ENCODE assay signal across 31 cellular contexts in genomic region chr4:100525689-100526088, GRCh38. TPM values are rescaled to one million over a fixed set of nuclear protein-coding genes. Genes with fewer than 3 reads are reported as not detected.
"Had no signal": no experiment of that assay in that cellular context is flagged by ENCODE, and none has a peak within 500 bp of the region (broad histone marks: within the 10 kb centered on the region; RNA-seq: fewer than 3 reads in every experiment).

No MANE protein-coding gene starts in this region.

- H3K4me3 ChIP-seq: ascending aorta, coronary artery, neural progenitor cell, thyroid gland, upper lobe of left lung, vagina had no signal

- H3K36me3 ChIP-seq: ascending aorta, neural progenitor cell, thyroid gland, upper lobe of left lung, vagina, WERI-Rb-1 had no signal

- H3K27me3 ChIP-seq: ascending aorta, foreskin keratinocyte, neural progenitor cell, thyroid gland, upper lobe of left lung, vagina had no signal

- H3K9me3 ChIP-seq: ascending aorta, thyroid gland, vagina had no signal

- H2AFZ ChIP-seq: neural progenitor cell, parathyroid adenoma had no signal

- H3K4me2 ChIP-seq: neural progenitor cell had no signal

- FAIRE-seq: islet of Langerhans, small intestine had no signal

- ATAC-seq: foreskin keratinocyte; naive thymus-derived CD4-positive, alpha-beta T cell; sciatic nerve; stimulated activated effector memory CD8-positive, alpha-beta T cell treated with anti-CD3 and anti-CD28 coated beads, Interleukin-12 subunit alpha, Interleukin-12 subunit beta, amount 100 ng/mL, for 72 hours; stimulated activated naive CD8-positive, alpha-beta T cell treated with anti-CD3 and anti-CD28 coated beads, Interleukin-15, amount 100 ng/mL, for 72 hours had no signal

- H3K79me2 ChIP-seq: parathyroid adenoma had no signal

- DNase-seq: activated CD4-positive, alpha-beta memory T cell treated with anti-CD3 and anti-CD28 coated beads for 36 hours; activated CD4-positive, alpha-beta T cell treated with anti-CD3 and anti-CD28 coated beads, Interleukin-2, amount 10 ng/mL, durations not matched to agents 24 days and 14 days; activated CD4-positive, CD25-positive, alpha-beta regulatory T cell treated with anti-CD3 and anti-CD28 coated beads, Interleukin-2, amount 50 U/mL, for 72 hours; activated CD8-positive, alpha-beta memory T cell treated with anti-CD3 and anti-CD28 coated beads, Interleukin-2, amount 50 U/mL, for 4 hours; activated gamma-delta T cell; activated naive CD4-positive, alpha-beta T cell treated with anti-CD3 and anti-CD28 coated beads, Interleukin-2, amount 10 ng/mL, durations not matched to agents 7 days and 5 days; activated naive CD8-positive, alpha-beta T cell treated with anti-CD3 and anti-CD28 coated beads, Interleukin-2, amount 10 ng/mL, durations not matched to agents 7 days and 5 days; activated T-cell treated with anti-CD3 and anti-CD28 coated beads, Interleukin-2, amount 50 U/mL, for 24 hours; endodermal cell; foreskin keratinocyte; midbrain; naive thymus-derived CD4-positive, alpha-beta T cell; occipital lobe; small intestine; stimulated activated CD4-positive, alpha-beta T cell treated with anti-CD3 and anti-CD28 coated beads, Interleukin-4, amount 100 ng/mL, for 24 hours; stimulated activated naive CD8-positive, alpha-beta T cell treated with anti-CD3 and anti-CD28 coated beads, Interleukin-15, amount 100 ng/mL, for 72 hours; SW 1271; T-helper 9 cell; thyroid gland; upper lobe of left lung; WERI-Rb-1 had no signal

- H3K4me1 ChIP-seq: ascending aorta, foreskin keratinocyte, neural progenitor cell, parathyroid adenoma, thyroid gland, upper lobe of left lung, vagina had no signal

- H3K9ac ChIP-seq: neural progenitor cell, parathyroid adenoma had no signal

- H3K27ac ChIP-seq: ascending aorta, coronary artery, epithelial cell of prostate, foreskin keratinocyte, neural progenitor cell, parathyroid adenoma, thyroid gland, upper lobe of left lung, vagina, WERI-Rb-1 had no signal

RNA-seq across cellular contexts. Expression of gene EMCN, which starts 7.9 kb away (rescaled TPM):
- total RNA-seq: activated CD4-positive, alpha-beta memory T cell treated with anti-CD3 and anti-CD28 coated beads for 36 hours; activated CD4-positive, alpha-beta T cell treated with anti-CD3 and anti-CD28 coated beads, Interleukin-2, amount 10 ng/mL, durations not matched to agents 24 days and 14 days; activated CD8-positive, alpha-beta memory T cell treated with anti-CD3 and anti-CD28 coated beads for 36 hours; activated naive CD8-positive, alpha-beta T cell treated with anti-CD3 and anti-CD28 coated beads, Interleukin-2, amount 10 ng/mL, durations not matched to agents 7 days and 5 days; endodermal cell; foreskin keratinocyte; naive thymus-derived CD4-positive, alpha-beta T cell had no signal
- polyA plus RNA-seq: foreskin keratinocyte; naive thymus-derived CD4-positive, alpha-beta T cell had no signal
